8 cellular contexts compared by ENCODE assay signal in the genomic region with DNA sequence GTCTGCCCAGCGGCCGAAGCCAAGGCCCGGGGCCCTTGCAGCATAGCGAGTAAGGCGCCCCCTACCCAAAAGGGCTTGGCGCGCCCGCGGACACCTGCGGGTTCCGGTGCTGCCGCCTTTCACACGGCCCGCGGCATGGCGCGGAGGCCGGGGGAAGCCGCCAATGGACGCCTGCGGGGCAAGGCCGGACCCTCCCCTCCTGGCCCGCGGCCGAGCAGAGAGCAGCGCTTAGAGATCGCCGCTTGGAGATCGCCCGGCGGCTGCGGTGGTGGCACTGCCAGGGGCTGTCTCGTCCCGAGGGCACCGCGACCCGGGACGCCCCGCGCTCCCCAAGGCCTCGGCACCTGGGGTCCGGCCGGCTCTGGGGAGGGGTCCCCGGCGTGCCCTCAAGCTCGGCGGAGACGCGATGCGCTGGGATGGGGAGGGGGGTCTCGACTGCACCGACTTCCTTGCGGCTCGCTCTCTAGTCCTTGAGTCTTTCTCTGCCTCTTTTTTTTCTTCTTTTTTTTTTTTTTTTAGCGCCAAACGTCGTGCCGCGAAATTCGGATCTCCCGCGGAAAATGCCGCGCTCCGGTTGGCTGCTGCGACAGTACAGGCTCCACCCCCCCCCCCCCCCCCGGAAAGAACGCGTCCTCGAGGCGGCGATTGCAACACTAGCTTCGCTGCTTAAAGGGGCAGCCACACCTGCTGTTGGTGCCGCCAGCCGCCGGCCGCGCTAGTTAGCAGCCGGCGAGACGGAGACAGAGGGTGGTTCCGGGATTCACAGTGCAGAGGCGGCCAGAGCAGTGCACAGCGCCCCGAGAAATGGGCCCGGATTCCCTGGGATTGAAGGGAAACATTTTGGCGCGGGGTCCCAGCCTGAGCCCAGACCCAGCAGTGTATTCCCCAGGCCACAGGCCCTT. TPM values are rescaled to one million over a fixed set of nuclear protein-coding genes. Genes with fewer than 3 reads are reported as not detected.
DNase-seq lines count a peak whose midpoint lies in the region; ATAC-seq, FAIRE-seq and TF ChIP-seq lines count a peak whose summit lies in the region.

A gene with protein sequence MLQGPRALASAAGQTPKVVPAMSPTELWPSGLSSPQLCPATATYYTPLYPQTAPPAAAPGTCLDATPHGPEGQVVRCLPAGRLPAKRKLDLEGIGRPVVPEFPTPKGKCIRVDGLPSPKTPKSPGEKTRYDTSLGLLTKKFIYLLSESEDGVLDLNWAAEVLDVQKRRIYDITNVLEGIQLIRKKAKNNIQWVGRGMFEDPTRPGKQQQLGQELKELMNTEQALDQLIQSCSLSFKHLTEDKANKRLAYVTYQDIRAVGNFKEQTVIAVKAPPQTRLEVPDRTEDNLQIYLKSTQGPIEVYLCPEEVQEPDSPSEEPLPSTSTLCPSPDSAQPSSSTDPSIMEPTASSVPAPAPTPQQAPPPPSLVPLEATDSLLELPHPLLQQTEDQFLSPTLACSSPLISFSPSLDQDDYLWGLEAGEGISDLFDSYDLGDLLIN (minus strand): TSS at position 484 of the 902 bp plus-strand sequence. CDS start 440 bp downstream, at position 44.

- DNase-seq in NCI-H226 (peak; percentile 80), caudate nucleus (lab: John Stamatoyannopoulos, UW) (peak in 59 of 61 donors; percentile 10 to 88 (median 67)), keratinocyte (ENCODE audit: low read depth, low spot score) (no peak)
- DNase-seq in activated CD4-positive, CD25-positive, alpha-beta regulatory T cell (lab: John Stamatoyannopoulos, UW), result peak; percentile 70 to 88 (median 83)
- peak; percentile 58 to 62 for DNase-seq in stimulated activated CD4-positive, alpha-beta T cell treated with anti-CD3 and anti-CD28 coated beads, Interleukin-15, amount 100 ng/mL, for 1 hour (ENCODE audit: low read depth in 1 of 2, low spot score in 1 of 2)

- H2AFZ ChIP-seq in keratinocyte (ENCODE audit: control insufficient read depth, low read length), result peak within 1 kb of the TSS; percentile 78

- peak within 1 kb of the TSS; percentile 34 to 53 (median 50) for H3K4me3 ChIP-seq in keratinocyte (ENCODE audit: control insufficient read depth in 2 of 3, extremely low read depth in 1 of 3, insufficient read depth in 2 of 3, low read depth in 1 of 3, low read length in 3 of 3)

- H4K20me1 ChIP-seq in keratinocyte (ENCODE audit: control insufficient read depth, extremely low read depth, insufficient read depth, low read length), result no peaks in the 10 kb centered on the region

- H3K79me2 ChIP-seq in keratinocyte (ENCODE audit: control insufficient read depth, insufficient read depth, low read length), result no peaks in the 10 kb centered on the region

- H3K36me3 ChIP-seq in keratinocyte (ENCODE audit: control insufficient read depth in 2 of 2, extremely low read depth in 1 of 2, insufficient read depth in 2 of 2, low read length in 2 of 2), result no peaks in the 10 kb centered on the region

- peak within 1 kb of the TSS; percentile 83 for H3K4me2 ChIP-seq in keratinocyte (ENCODE audit: control insufficient read depth, extremely low read depth, insufficient read depth, low read depth, low read length)

- peaks cover 38% of the 10 kb centered on the region for H3K4me1 ChIP-seq in keratinocyte (ENCODE audit: control insufficient read depth, extremely low read depth, insufficient read depth, low read length)

- H3K9me3 ChIP-seq in keratinocyte (ENCODE audit: control insufficient read depth, low read depth, low read length), result no peaks in the 10 kb centered on the region

- dilution Hi-C loops in keratinocyte (cut with MboI; ENCODE audit: extremely low pct_ligation_motif_present, low sequenced_read_pairs), result no loop called here

- TF ChIP-seq CTCF in GM12873 (IDR thresholded peaks at IDR 0.05; ENCODE audit: insufficient read depth, low read depth, low read length, missing control alignments), result peak; percentile 9
- peak in 1 of 3 experiments; percentile 43 for TF ChIP-seq CTCF in keratinocyte (optimal IDR thresholded peaks at IDR 0.05 in 1 of 3, IDR thresholded peaks at IDR 0.05 in 1 of 3, conservative IDR thresholded peaks at IDR 0.05 in 1 of 3; ENCODE audit: extremely low read depth in 1 of 3, insufficient read depth in 2 of 3, low read length in 3 of 3)

- no peak for FAIRE-seq in keratinocyte (lab: Jason Lieb, UNC)

- ATAC-seq in HG03045 (IDR thresholded peaks at IDR 0.05; ENCODE audit: unreplicated experiment) (peak; percentile 52), HG02763 (IDR thresholded peaks at IDR 0.05; ENCODE audit: unreplicated experiment) (no peak)

- peak within 1 kb of the TSS; percentile 44 for H3K9ac ChIP-seq in keratinocyte (ENCODE audit: control insufficient read depth, extremely low read depth, insufficient read depth, low read length)

- H3K27ac ChIP-seq in caudate nucleus (ENCODE audit: low read depth, low read length) (no peak within 1 kb of the TSS), keratinocyte (ENCODE audit: control insufficient read depth, insufficient read depth, low read length) (no peak within 1 kb of the TSS)

- H3K9me1 ChIP-seq in keratinocyte (ENCODE audit: control insufficient read depth, extremely low read depth, insufficient read depth, low read length), result peaks cover 2% of the 10 kb centered on the region

- H3K27me3 ChIP-seq in keratinocyte (ENCODE audit: control insufficient read depth, extremely low read depth, insufficient read depth, low read length), result peaks cover 15% of the 10 kb centered on the region

RNA-seq across cellular contexts. Expression of the gene that starts here (rescaled TPM):
- polyA plus RNA-seq in keratinocyte, result 0.05 to 0.12 TPM (median 0.06 TPM) in 3 replicates
- 0.10 TPM for polyA plus RNA-seq in keratinocyte (2011; ENCODE audit: low read depth)
- 0.03 and 0.06 TPM in 2 replicates for polyA plus RNA-seq in keratinocyte (2011; cell fraction: cytosol; rRNA removed)
- 0.13 TPM in 2 replicates for polyA plus RNA-seq in keratinocyte (2011; cell fraction: nucleus; rRNA removed)
- 0.20 and 0.23 TPM in 2 replicates for polyA plus RNA-seq in keratinocyte (2012; ENCODE audit: low replicate concordance)
- 0.10 to 1.4 TPM (median 0.20 TPM) in 3 replicates for polyA minus RNA-seq in keratinocyte
- polyA minus RNA-seq in keratinocyte (2011; cell fraction: cytosol; rRNA and poly(A)+ RNA removed), result 0.77 TPM
- 0.11 and 0.16 TPM in 2 replicates for polyA minus RNA-seq in keratinocyte (2011; cell fraction: nucleus; rRNA and poly(A)+ RNA removed)
